1 cellular context compared by ENCODE assay signal in the genomic region with DNA sequence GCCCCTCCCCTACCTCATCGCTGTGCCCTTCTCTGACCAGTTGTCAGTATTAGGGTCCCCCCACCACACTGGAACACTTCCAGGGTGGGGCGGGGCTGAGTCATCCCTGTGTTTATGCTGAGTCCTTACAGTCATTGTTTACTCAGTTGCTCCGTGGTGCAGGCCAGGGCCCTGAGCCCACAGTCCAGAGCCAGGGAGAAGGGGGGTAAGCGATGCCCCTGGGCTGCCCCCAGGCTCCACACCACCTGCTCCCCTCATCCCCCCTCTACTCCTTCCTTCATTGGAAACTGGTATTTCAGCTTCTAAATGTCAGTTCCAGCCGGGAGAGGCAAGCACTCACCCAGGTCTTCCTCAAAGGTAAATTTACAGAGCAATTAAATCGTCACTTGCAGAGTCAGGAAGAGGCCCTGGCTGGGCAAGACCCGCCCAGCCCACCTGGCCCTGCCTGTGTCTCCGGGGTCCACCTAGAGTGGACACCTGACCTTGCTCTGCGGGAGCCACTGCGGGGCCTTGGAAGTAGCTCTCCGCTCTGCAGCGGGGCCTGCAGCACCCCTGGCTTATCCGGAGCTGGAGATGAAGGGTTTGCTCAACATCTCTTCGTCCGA.
TF ChIP-seq lines count a peak whose summit lies in the region.

No MANE protein-coding gene starts in this region.

TF ChIP-seq in IMR-90, 13 proteins besides CTCF, POLR2A, EP300 and RAD21:
- TF ChIP-seq BHLHE40 (IDR thresholded peaks at IDR 0.05; ENCODE audit: low read depth, low read length) (0 out of 2 replicates have a peak, but pooled peaks have one; percentile 37), MAFK (IDR thresholded peaks at IDR 0.05; ENCODE audit: low read depth, low read length) (peak; percentile 37; the same call in 1 of the 2 replicates), FOS (IDR thresholded peaks at IDR 0.05; ENCODE audit: low read depth, low read length) (peak; percentile 96), MAZ (IDR thresholded peaks at IDR 0.05; ENCODE audit: borderline replicate concordance, low read depth, low read length) (peak; percentile 93)
- TF ChIP-seq, protein P1, sequence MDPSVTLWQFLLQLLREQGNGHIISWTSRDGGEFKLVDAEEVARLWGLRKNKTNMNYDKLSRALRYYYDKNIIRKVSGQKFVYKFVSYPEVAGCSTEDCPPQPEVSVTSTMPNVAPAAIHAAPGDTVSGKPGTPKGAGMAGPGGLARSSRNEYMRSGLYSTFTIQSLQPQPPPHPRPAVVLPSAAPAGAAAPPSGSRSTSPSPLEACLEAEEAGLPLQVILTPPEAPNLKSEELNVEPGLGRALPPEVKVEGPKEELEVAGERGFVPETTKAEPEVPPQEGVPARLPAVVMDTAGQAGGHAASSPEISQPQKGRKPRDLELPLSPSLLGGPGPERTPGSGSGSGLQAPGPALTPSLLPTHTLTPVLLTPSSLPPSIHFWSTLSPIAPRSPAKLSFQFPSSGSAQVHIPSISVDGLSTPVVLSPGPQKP (IDR thresholded peaks at IDR 0.05; ENCODE audit: borderline replicate concordance, low read depth, low read length), result no peak
TF ChIP-seq in IMR-90: peak in this region for 4.
